Comparison of ENCODE assay signal across 13 cellular contexts in genomic region chr1:109255097-109255651, GRCh38.
DNase-seq lines count a peak whose midpoint lies in the region; ATAC-seq lines count a peak whose summit lies in the region.
"Had no signal": no experiment of that assay in that cellular context is flagged by ENCODE, and none has a peak within 500 bp of the region (broad histone marks: within the 10 kb centered on the region; RNA-seq: fewer than 3 reads in every experiment).

No MANE protein-coding gene starts in this region.

- DNase-seq in NCI-H2227 (lab: John Stamatoyannopoulos, UW; ENCODE audit: unreplicated experiment) (peak; percentile 48), NCI-H2227 treated with DMSO at 0.1 percent for 48 hours (lab: John Stamatoyannopoulos, UW) (no peak), caudate nucleus (lab: John Stamatoyannopoulos, UW) (peak in 5 of 61 donors; percentile 11 to 44 (median 32)), iPS-NIHi7 (ENCODE audit: extremely low spot score) (peak; percentile 40), substantia nigra (lab: John Stamatoyannopoulos, UW) (peak in 2 of 49 donors; percentile 36 to 82), foreskin melanocyte (no peak)
- DNase-seq: activated CD4-positive, alpha-beta T cell treated with anti-CD3 and anti-CD28 coated beads for 4 hours; EL; NCI-H1417 treated with DMSO at 0.1 percent for 48 hours; SHP77 treated with DMSO at 0.1 percent for 48 hours had no signal

- H3K27ac ChIP-seq in caudate nucleus (ENCODE audit: low read depth, low read length) (peak overlapping the region; percentile 93), substantia nigra (ENCODE audit: low read depth, low read length, poor library complexity, severe bottlenecking) (peak overlapping the region; percentile 92)
- H3K27ac ChIP-seq: HL-60 had no signal

- ATAC-seq in GM21786 (IDR thresholded peaks at IDR 0.05; ENCODE audit: unreplicated experiment) (no peak), HG02981 (IDR thresholded peaks at IDR 0.05; ENCODE audit: unreplicated experiment) (no peak)

Comparison
In these comparisons a context has a peak if more than half of its experiments do, and no peak if none do; other contexts are left out.
1. DNase-seq: peak in NCI-H2227 (single experiment) and iPS-NIHi7 (single experiment); none in NCI-H2227 treated with DMSO at 0.1 percent for 48 hours (single experiment) and foreskin melanocyte (single experiment).